ENCODE assay signal across 2 cellular contexts in genomic region chr3:189909573-189909972, GRCh38.
TF ChIP-seq lines count a peak whose summit lies in the region.

No MANE protein-coding gene starts in this region.

TF ChIP-seq in HCT116, 20 proteins besides CTCF, POLR2A, EP300 and RAD21:
- TF ChIP-seq, protein P1, sequence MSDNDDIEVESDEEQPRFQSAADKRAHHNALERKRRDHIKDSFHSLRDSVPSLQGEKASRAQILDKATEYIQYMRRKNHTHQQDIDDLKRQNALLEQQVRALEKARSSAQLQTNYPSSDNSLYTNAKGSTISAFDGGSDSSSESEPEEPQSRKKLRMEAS (IDR thresholded peaks at IDR 0.05) = no peak
- TF ChIP-seq REST (IDR thresholded peaks at IDR 0.05; ENCODE audit: low read depth) (no peak), CEBPB (IDR thresholded peaks at IDR 0.05; ENCODE audit: low read depth) (peak; percentile 51; the same call in 1 of the 2 replicates), ZNF274 (IDR thresholded peaks at IDR 0.05; ENCODE audit: low read depth, low read length) (no peak), FOSL1 (IDR thresholded peaks at IDR 0.05; ENCODE audit: low read depth) (0 out of 2 replicates have a peak, but pooled peaks have one; percentile 19), EZH2phosphoT487 (IDR thresholded peaks at IDR 0.05; ENCODE audit: borderline replicate concordance) (no peak), ZFX (IDR thresholded peaks at IDR 0.05) (no peak), SP1 (IDR thresholded peaks at IDR 0.05; ENCODE audit: low read depth) (no peak), SRF (IDR thresholded peaks at IDR 0.05; ENCODE audit: low read depth) (no peak), YY1 (IDR thresholded peaks at IDR 0.05; ENCODE audit: extremely low read depth, insufficient replicate concordance, low read depth, low read length) (no peak), SIN3A (IDR thresholded peaks at IDR 0.05; ENCODE audit: low read depth) (no peak), ZBTB33 (IDR thresholded peaks at IDR 0.05; ENCODE audit: extremely low read depth, insufficient replicate concordance, low read length) (no peak), ELF1 (IDR thresholded peaks at IDR 0.05; ENCODE audit: borderline replicate concordance, low read depth) (no peak), CBX3 (IDR thresholded peaks at IDR 0.05; ENCODE audit: low read depth) (no peak), POLR2AphosphoS5 (IDR thresholded peaks at IDR 0.05; ENCODE audit: low read depth, low read length) (no peak), ATF3 (IDR thresholded peaks at IDR 0.05) (no peak), EZH2 (IDR thresholded peaks at IDR 0.05) (no peak), TCF7L2 (IDR thresholded peaks at IDR 0.05; ENCODE audit: borderline replicate concordance, extremely low read depth, insufficient read depth, insufficient read length) (no peak), EGR1 (IDR thresholded peaks at IDR 0.05; ENCODE audit: low read depth) (no peak), JUND (IDR thresholded peaks at IDR 0.05) (0 out of 2 replicates have a peak, but pooled peaks have one; percentile 29)

TF ChIP-seq in endothelial cell of umbilical vein, 7 proteins besides CTCF, POLR2A, EP300 and RAD21:
- TF ChIP-seq POLR2AphosphoS5 (IDR thresholded peaks at IDR 0.05; ENCODE audit: insufficient read depth, low read depth, low read length) (no peak), GATA2 (IDR thresholded peaks at IDR 0.05; ENCODE audit: insufficient read depth, insufficient read length, low read depth, low read length) (no peak), JUN (IDR thresholded peaks at IDR 0.05; ENCODE audit: borderline replicate concordance, insufficient read depth, insufficient read length, low read depth) (no peak), MYC (IDR thresholded peaks at IDR 0.05; ENCODE audit: low read depth, low read length) (no peak), FOS (IDR thresholded peaks at IDR 0.05; ENCODE audit: borderline replicate concordance, insufficient read depth, low read length) (no peak), EZH2 (IDR thresholded peaks at IDR 0.05; ENCODE audit: borderline replicate concordance, low read depth, low read length, severe bottlenecking) (no peak)
- TF ChIP-seq, protein P1 (IDR thresholded peaks at IDR 0.05; ENCODE audit: insufficient read depth, insufficient read length) = no peak
